Comparison of ENCODE assay signal across 1 cellular context in genomic region chr18:22001912-22002487, GRCh38.
TF ChIP-seq lines count a peak whose summit lies in the region.

No MANE protein-coding gene starts in this region.

TF ChIP-seq in GM23338, 12 proteins besides CTCF, POLR2A, EP300 and RAD21 (continued from another document):
- TF ChIP-seq REST (IDR thresholded peaks at IDR 0.05; ENCODE audit: unreplicated experiment) = no peak
- no peak for TF ChIP-seq ZNF331 (CRISPR knock-in tag; IDR thresholded peaks at IDR 0.05; ENCODE audit: low read depth)
- TF ChIP-seq, protein P1, sequence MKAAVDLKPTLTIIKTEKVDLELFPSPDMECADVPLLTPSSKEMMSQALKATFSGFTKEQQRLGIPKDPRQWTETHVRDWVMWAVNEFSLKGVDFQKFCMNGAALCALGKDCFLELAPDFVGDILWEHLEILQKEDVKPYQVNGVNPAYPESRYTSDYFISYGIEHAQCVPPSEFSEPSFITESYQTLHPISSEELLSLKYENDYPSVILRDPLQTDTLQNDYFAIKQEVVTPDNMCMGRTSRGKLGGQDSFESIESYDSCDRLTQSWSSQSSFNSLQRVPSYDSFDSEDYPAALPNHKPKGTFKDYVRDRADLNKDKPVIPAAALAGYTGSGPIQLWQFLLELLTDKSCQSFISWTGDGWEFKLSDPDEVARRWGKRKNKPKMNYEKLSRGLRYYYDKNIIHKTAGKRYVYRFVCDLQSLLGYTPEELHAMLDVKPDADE (IDR thresholded peaks at IDR 0.05) = no peak
